ENCODE assay signal across 6 cellular contexts in the genomic region with DNA sequence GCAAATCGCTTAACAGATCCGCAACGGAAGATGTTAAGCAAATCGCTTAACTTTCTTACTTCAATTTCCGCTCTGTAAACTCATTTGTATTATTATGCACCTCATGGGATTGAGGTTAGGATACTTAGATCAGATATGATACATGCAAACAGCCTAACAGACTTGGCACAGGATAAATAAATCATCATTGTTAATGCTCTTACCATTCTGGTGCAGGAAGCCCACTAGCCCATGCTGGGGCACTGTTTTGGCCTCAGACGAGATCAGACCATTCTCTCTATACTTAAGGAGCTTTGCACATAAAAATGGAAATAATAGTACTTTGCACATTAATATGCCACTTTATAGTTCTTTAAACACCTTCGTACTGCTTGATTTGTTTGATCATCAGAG. TPM values are rescaled to one million over a fixed set of nuclear protein-coding genes. Genes with fewer than 3 reads are reported as not detected.
DNase-seq lines count a peak whose midpoint lies in the region; ATAC-seq and TF ChIP-seq lines count a peak whose summit lies in the region.

No MANE protein-coding gene starts in this region.

- DNase-seq in HCT116 (ENCODE audit: low read depth, low spot score) (no peak), lung (ENCODE audit: low spot score) (no peak), NCI-H446 treated with DMSO at 0.1 percent for 48 hours (lab: John Stamatoyannopoulos, UW) (no peak), NCI-H2107 (lab: John Stamatoyannopoulos, UW) (no peak), hippocampal formation (lab: John Stamatoyannopoulos, UW) (no peak)

- BruUV-seq in HCT116 (replicated peaks; lab: Mats Ljungman, UMichigan), result TSS peak; percentile 78

- no peak for ATAC-seq in HCT116
- ATAC-seq in lung (ENCODE audit: insufficient read depth, low FRiP score), result no peak

- H3K9me2 ChIP-seq in HCT116 (ENCODE audit: insufficient read depth), result no peaks in the 10 kb centered on the region

- CTCF ChIA-PET in HCT116 (lab: Charles Lee), result no interaction called here

- no peaks in the 10 kb centered on the region for H3K9me3 ChIP-seq in HCT116 (ENCODE audit: control insufficient read depth in 1 of 2, insufficient read depth in 1 of 2, low read depth in 1 of 2, low read length in 2 of 2)
- H3K9me3 ChIP-seq in lung (ENCODE audit: control insufficient read depth in 2 of 2, insufficient read depth in 1 of 2, low read length in 1 of 2), result no peaks in the 10 kb centered on the region

- no peaks in the 10 kb centered on the region for H4K20me1 ChIP-seq in HCT116 (ENCODE audit: insufficient read depth)

- H3K27me3 ChIP-seq in HCT116 (ENCODE audit: insufficient read depth, low read length), result no peaks in the 10 kb centered on the region
- no peaks in the 10 kb centered on the region for H3K27me3 ChIP-seq in lung (ENCODE audit: control insufficient read depth, insufficient read depth)

- peaks cover 68% of the 10 kb centered on the region for H3K79me2 ChIP-seq in HCT116 (ENCODE audit: insufficient read depth, low read length)

- peaks cover 19 to 43% of the 10 kb centered on the region in 2 experiments for H3K36me3 ChIP-seq in HCT116 (ENCODE audit: control insufficient read depth in 1 of 2, insufficient read depth in 2 of 2, low read length in 2 of 2)
- H3K36me3 ChIP-seq in lung (ENCODE audit: control insufficient read depth in 2 of 2, insufficient read depth in 2 of 2, low read length in 2 of 2), result peaks cover 0 to 10% of the 10 kb centered on the region in 2 donors

- 1 to 3% methylated on average over 7 of the region's 7 CpGs for WGBS in lung, 2 donors

- TF ChIP-seq CTCF in HCT116 (IDR thresholded peaks at IDR 0.05 in 2 of 3, conservative IDR thresholded peaks at IDR 0.05 in 1 of 3; ENCODE audit: borderline replicate concordance in 1 of 3, insufficient read depth in 1 of 3, low read depth in 2 of 3, low read length in 2 of 3) (0 out of 6 replicates have a peak, but pooled peaks of 1 of the 3 experiments have one; percentile 14), VCaP (conservative IDR thresholded peaks at IDR 0.05) (peak; percentile 23), lung (IDR thresholded peaks at IDR 0.05; ENCODE audit: control extremely low read depth, extremely low read depth) (no peak)

- H3K4me2 ChIP-seq in HCT116 (ENCODE audit: low read length), result peak overlapping the region; percentile 98

- POLR2A ChIA-PET in HCT116 (lab: Charles Lee), result interaction anchor here (2.1 kb wide), 1 partner anchor 40 kb away, joined by 8 read pairs; the partner anchor contains the start of gene GAPDH

- H3K4me3 ChIP-seq in HCT116 (replicated peaks in 1 of 2; ENCODE audit: low read depth in 1 of 2, low read length in 2 of 2) (peak overlapping the region; percentile 86 to 90), lung (no peak overlapping the region)

- peaks cover 12 to 19% of the 10 kb centered on the region in 2 experiments for H3K4me1 ChIP-seq in HCT116 (ENCODE audit: control insufficient read depth in 1 of 2, insufficient read depth in 2 of 2, low read length in 2 of 2)
- H3K4me1 ChIP-seq in lung (ENCODE audit: control insufficient read depth in 2 of 2, insufficient read depth in 2 of 2, low read length in 2 of 2), result peaks cover 0 to 8% of the 10 kb centered on the region in 2 donors

- peak overlapping the region; percentile 97 for H3K27ac ChIP-seq in HCT116 (ENCODE audit: low read depth, low read length)
- peak overlapping the region; percentile 96 for H3K27ac ChIP-seq in VCaP
- H3K27ac ChIP-seq in lung (ENCODE audit: low read depth in 1 of 2, low read length in 1 of 2), result peak overlapping the region; percentile 26 to 70

- intact Hi-C loops in HCT116 (cut with micrococcal nuclease), result loop anchor here (2.0 kb wide), 1 partner anchor 38 kb away; no protein-coding TSS in a partner anchor

- no peak for TF ChIP-seq POLR2A in HCT116 (IDR thresholded peaks at IDR 0.05; ENCODE audit: borderline replicate concordance, extremely low read depth, insufficient read depth, insufficient read length)

- TF ChIP-seq RAD21 in HCT116 (IDR thresholded peaks at IDR 0.05; ENCODE audit: low read depth), result no peak

- peak overlapping the region; percentile 98 for H3K9ac ChIP-seq in HCT116 (ENCODE audit: low read length)

- no peak overlapping the region for H2AFZ ChIP-seq in HCT116 (ENCODE audit: low read depth, low read length, poor library complexity, severe bottlenecking)

- RAD21 ChIA-PET in HCT116 (lab: Charles Lee; ENCODE audit: low non-redundant PET in 1 of 2, low total read pairs in 2 of 2, uncharacterized antibody in 2 of 2, unreplicated experiment in 2 of 2), result no interaction called here

TF ChIP-seq in HCT116, 20 proteins besides CTCF, POLR2A, EP300 and RAD21 (continues in another document):
- no peak for TF ChIP-seq EZH2 (IDR thresholded peaks at IDR 0.05)
- no peak for TF ChIP-seq SRF (IDR thresholded peaks at IDR 0.05; ENCODE audit: low read depth)
- TF ChIP-seq, protein P1, sequence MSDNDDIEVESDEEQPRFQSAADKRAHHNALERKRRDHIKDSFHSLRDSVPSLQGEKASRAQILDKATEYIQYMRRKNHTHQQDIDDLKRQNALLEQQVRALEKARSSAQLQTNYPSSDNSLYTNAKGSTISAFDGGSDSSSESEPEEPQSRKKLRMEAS (IDR thresholded peaks at IDR 0.05), result no peak
- no peak for TF ChIP-seq YY1 (IDR thresholded peaks at IDR 0.05; ENCODE audit: extremely low read depth, insufficient replicate concordance, low read depth, low read length)
- no peak for TF ChIP-seq EGR1 (IDR thresholded peaks at IDR 0.05; ENCODE audit: low read depth)
- no peak for TF ChIP-seq ELF1 (IDR thresholded peaks at IDR 0.05; ENCODE audit: borderline replicate concordance, low read depth)
- TF ChIP-seq REST (IDR thresholded peaks at IDR 0.05; ENCODE audit: low read depth), result no peak
- no peak for TF ChIP-seq FOSL1 (IDR thresholded peaks at IDR 0.05; ENCODE audit: low read depth)
- no peak for TF ChIP-seq SP1 (IDR thresholded peaks at IDR 0.05; ENCODE audit: low read depth)
- TF ChIP-seq POLR2AphosphoS5 (IDR thresholded peaks at IDR 0.05; ENCODE audit: low read depth, low read length), result no peak
- TF ChIP-seq, protein P2, sequence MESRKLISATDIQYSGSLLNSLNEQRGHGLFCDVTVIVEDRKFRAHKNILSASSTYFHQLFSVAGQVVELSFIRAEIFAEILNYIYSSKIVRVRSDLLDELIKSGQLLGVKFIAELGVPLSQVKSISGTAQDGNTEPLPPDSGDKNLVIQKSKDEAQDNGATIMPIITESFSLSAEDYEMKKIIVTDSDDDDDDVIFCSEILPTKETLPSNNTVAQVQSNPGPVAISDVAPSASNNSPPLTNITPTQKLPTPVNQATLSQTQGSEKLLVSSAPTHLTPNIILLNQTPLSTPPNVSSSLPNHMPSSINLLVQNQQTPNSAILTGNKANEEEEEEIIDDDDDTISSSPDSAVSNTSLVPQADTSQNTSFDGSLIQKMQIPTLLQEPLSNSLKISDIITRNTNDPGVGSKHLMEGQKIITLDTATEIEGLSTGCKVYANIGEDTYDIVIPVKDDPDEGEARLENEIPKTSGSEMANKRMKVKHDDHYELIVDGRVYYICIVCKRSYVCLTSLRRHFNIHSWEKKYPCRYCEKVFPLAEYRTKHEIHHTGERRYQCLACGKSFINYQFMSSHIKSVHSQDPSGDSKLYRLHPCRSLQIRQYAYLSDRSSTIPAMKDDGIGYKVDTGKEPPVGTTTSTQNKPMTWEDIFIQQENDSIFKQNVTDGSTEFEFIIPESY (IDR thresholded peaks at IDR 0.05; ENCODE audit: extremely low read depth, insufficient replicate concordance, low read length), result no peak
- no peak for TF ChIP-seq EZH2phosphoT487 (IDR thresholded peaks at IDR 0.05; ENCODE audit: borderline replicate concordance)

RNA-seq across cellular contexts. Expression of gene NCAPD2, which starts 0.4 kb away (rescaled TPM):
- 177 TPM for total RNA-seq in HCT116 (2021; ENCODE audit: unreplicated experiment)
- polyA plus RNA-seq in HCT116 (2012), result 145 and 172 TPM in 2 replicates
- 10 to 100 TPM; 19.8 to 30.7 TPM for total RNA-seq in lung
- 10 to 100 TPM in 1 of 2 donors, 1 to 10 TPM in 1; 5.8 to 11.8 TPM for polyA plus RNA-seq in lung

RNA-seq across cellular contexts. Expression of gene MRPL51, which starts 1.3 kb away (rescaled TPM):
- total RNA-seq in HCT116 (2021; ENCODE audit: unreplicated experiment) (265 TPM), lung (100 to 1,000 TPM in 1 of 2 donors, 10 to 100 TPM in 1; 34.5 to 123 TPM)
- polyA plus RNA-seq in HCT116 (2012), result 104 and 152 TPM in 2 replicates
- 100 to 1,000 TPM in 1 of 2 donors, 10 to 100 TPM in 1; 80.4 to 103 TPM for polyA plus RNA-seq in lung

RNA-seq across cellular contexts. Expression of gene VAMP1, which starts 23.9 kb away (rescaled TPM):
- total RNA-seq in HCT116 (2021; ENCODE audit: unreplicated experiment) (12.1 TPM), lung (10 to 100 TPM in 1 of 2 donors, 1 to 10 TPM in 1; 7.5 to 14.1 TPM)
- 11.2 and 13.0 TPM in 2 replicates for polyA plus RNA-seq in HCT116 (2012)
- polyA plus RNA-seq in lung, result 1 to 10 TPM; 4.7 to 5.1 TPM

RNA-seq across cellular contexts. Expression of gene GAPDH, which starts 40.0 kb away (rescaled TPM):
- total RNA-seq in HCT116 (2021; ENCODE audit: unreplicated experiment) (5,901 TPM), lung (1,000 to 10,000 TPM in 1 of 2 donors, 100 to 1,000 TPM in 1; 843 to 1,983 TPM)
- 15,831 and 17,614 TPM in 2 replicates for polyA plus RNA-seq in HCT116 (2012)
- 1,000 to 10,000 TPM; 1,405 to 3,540 TPM for polyA plus RNA-seq in lung

RNA-seq across cellular contexts. Expression of gene TAPBPL, which starts 42.5 kb away (rescaled TPM):
- total RNA-seq in HCT116 (2021; ENCODE audit: unreplicated experiment) (0.54 TPM), lung (10 to 100 TPM; 27.4 to 28.2 TPM)
- polyA plus RNA-seq in HCT116 (2012), result 0.65 and 0.79 TPM in 2 replicates
- polyA plus RNA-seq in lung, result 10 to 100 TPM; 11.2 to 26.8 TPM
